Comparison of ENCODE assay signal across 1 cellular context in the genomic region with DNA sequence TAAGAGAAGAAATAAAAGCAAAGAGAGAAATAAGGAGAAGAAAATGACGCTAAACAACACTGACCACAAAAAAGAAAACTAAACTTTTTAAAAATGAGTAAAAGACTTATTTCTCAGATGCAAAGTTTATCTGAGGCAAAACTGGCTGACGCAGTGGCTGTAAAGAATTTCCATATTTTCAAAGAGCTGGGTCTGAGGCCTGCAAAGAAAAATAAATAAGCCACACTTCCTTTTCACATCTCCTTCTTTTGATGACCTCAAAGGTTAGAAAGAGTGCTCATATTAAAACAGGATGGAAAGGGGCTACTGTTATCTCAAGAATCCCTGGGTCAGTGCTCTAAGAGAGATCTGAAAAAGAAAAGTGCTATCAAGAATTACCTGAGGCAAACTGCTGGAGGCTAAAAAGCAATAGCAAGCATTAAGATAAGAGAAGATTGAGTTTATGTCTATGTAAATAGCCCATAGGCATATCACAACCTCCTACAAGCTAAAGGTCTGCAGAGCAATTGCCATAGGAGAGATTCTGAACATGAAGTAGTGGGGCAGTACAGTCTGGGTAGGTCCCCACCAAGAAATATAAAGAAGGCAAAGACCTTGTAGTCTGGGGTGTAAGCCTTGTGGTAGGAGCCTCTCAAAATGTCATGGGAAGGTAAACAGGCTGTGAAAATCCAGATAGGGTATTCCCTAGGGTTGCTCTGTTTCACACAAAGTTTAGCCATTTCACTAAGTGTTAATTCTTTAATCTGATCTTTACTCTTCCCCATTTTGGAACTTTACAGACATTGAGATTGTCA.
TF ChIP-seq lines count a peak whose summit lies in the region.

No MANE protein-coding gene starts in this region.

TF ChIP-seq in GM12878, 131 proteins besides CTCF, POLR2A, EP300 and RAD21:
- TF ChIP-seq, protein P1, sequence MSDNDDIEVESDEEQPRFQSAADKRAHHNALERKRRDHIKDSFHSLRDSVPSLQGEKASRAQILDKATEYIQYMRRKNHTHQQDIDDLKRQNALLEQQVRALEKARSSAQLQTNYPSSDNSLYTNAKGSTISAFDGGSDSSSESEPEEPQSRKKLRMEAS (IDR thresholded peaks at IDR 0.05; ENCODE audit: low read depth, low read length), result no peak
- TF ChIP-seq, protein P2, sequence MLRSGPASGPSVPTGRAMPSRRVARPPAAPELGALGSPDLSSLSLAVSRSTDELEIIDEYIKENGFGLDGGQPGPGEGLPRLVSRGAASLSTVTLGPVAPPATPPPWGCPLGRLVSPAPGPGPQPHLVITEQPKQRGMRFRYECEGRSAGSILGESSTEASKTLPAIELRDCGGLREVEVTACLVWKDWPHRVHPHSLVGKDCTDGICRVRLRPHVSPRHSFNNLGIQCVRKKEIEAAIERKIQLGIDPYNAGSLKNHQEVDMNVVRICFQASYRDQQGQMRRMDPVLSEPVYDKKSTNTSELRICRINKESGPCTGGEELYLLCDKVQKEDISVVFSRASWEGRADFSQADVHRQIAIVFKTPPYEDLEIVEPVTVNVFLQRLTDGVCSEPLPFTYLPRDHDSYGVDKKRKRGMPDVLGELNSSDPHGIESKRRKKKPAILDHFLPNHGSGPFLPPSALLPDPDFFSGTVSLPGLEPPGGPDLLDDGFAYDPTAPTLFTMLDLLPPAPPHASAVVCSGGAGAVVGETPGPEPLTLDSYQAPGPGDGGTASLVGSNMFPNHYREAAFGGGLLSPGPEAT (IDR thresholded peaks at IDR 0.05; ENCODE audit: low read depth), result no peak
- TF ChIP-seq RUNX3 (IDR thresholded peaks at IDR 0.05; ENCODE audit: low read length), result peak; percentile 21; the same call in 1 of the 2 replicates
- TF ChIP-seq, protein P3, sequence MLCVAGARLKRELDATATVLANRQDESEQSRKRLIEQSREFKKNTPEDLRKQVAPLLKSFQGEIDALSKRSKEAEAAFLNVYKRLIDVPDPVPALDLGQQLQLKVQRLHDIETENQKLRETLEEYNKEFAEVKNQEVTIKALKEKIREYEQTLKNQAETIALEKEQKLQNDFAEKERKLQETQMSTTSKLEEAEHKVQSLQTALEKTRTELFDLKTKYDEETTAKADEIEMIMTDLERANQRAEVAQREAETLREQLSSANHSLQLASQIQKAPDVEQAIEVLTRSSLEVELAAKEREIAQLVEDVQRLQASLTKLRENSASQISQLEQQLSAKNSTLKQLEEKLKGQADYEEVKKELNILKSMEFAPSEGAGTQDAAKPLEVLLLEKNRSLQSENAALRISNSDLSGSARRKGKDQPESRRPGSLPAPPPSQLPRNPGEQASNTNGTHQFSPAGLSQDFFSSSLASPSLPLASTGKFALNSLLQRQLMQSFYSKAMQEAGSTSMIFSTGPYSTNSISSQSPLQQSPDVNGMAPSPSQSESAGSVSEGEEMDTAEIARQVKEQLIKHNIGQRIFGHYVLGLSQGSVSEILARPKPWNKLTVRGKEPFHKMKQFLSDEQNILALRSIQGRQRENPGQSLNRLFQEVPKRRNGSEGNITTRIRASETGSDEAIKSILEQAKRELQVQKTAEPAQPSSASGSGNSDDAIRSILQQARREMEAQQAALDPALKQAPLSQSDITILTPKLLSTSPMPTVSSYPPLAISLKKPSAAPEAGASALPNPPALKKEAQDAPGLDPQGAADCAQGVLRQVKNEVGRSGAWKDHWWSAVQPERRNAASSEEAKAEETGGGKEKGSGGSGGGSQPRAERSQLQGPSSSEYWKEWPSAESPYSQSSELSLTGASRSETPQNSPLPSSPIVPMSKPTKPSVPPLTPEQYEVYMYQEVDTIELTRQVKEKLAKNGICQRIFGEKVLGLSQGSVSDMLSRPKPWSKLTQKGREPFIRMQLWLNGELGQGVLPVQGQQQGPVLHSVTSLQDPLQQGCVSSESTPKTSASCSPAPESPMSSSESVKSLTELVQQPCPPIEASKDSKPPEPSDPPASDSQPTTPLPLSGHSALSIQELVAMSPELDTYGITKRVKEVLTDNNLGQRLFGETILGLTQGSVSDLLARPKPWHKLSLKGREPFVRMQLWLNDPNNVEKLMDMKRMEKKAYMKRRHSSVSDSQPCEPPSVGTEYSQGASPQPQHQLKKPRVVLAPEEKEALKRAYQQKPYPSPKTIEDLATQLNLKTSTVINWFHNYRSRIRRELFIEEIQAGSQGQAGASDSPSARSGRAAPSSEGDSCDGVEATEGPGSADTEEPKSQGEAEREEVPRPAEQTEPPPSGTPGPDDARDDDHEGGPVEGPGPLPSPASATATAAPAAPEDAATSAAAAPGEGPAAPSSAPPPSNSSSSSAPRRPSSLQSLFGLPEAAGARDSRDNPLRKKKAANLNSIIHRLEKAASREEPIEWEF (IDR thresholded peaks at IDR 0.05; ENCODE audit: insufficient replicate concordance, low read depth, low read length), result peak; percentile 31
- 0 out of 2 replicates have a peak, but pooled peaks have one; percentile 6 for TF ChIP-seq ZBED1 (IDR thresholded peaks at IDR 0.05; ENCODE audit: borderline replicate concordance)
- no peak for TF ChIP-seq BMI1 (IDR thresholded peaks at IDR 0.05; ENCODE audit: borderline replicate concordance)
- no peak for TF ChIP-seq DPF2 (IDR thresholded peaks at IDR 0.05)
- TF ChIP-seq PML (IDR thresholded peaks at IDR 0.05; ENCODE audit: low read length), result peak; percentile 43; the same call in 1 of the 2 replicates
- TF ChIP-seq TCF7 (IDR thresholded peaks at IDR 0.05; ENCODE audit: borderline replicate concordance), result peak; percentile 27; the same call in 1 of the 2 replicates
- TF ChIP-seq SPI1 (IDR thresholded peaks at IDR 0.05; ENCODE audit: borderline replicate concordance, insufficient read depth, low read depth, low read length), result 0 out of 2 replicates have a peak, but pooled peaks have one; percentile 10
- TF ChIP-seq MEF2A (IDR thresholded peaks at IDR 0.05; ENCODE audit: insufficient read depth, low read depth, low read length), result 0 out of 2 replicates have a peak, but pooled peaks have one; percentile 7
- 0 out of 2 replicates have a peak, but pooled peaks have one; percentile 28 for TF ChIP-seq GABPA (IDR thresholded peaks at IDR 0.05; ENCODE audit: low read depth)
- TF ChIP-seq SUZ12 (IDR thresholded peaks at IDR 0.05; ENCODE audit: unreplicated experiment), result no peak
- TF ChIP-seq RELA (IDR thresholded peaks at IDR 0.05; ENCODE audit: borderline replicate concordance, partially characterized antibody), result no peak
- peak; percentile 71; the same call in 1 of the 2 replicates for TF ChIP-seq CREB1 (IDR thresholded peaks at IDR 0.05; ENCODE audit: low read depth)
- TF ChIP-seq MEF2B (IDR thresholded peaks at IDR 0.05; ENCODE audit: partially characterized antibody, poor library complexity, severe bottlenecking), result peak; percentile 76
- TF ChIP-seq, protein P4, sequence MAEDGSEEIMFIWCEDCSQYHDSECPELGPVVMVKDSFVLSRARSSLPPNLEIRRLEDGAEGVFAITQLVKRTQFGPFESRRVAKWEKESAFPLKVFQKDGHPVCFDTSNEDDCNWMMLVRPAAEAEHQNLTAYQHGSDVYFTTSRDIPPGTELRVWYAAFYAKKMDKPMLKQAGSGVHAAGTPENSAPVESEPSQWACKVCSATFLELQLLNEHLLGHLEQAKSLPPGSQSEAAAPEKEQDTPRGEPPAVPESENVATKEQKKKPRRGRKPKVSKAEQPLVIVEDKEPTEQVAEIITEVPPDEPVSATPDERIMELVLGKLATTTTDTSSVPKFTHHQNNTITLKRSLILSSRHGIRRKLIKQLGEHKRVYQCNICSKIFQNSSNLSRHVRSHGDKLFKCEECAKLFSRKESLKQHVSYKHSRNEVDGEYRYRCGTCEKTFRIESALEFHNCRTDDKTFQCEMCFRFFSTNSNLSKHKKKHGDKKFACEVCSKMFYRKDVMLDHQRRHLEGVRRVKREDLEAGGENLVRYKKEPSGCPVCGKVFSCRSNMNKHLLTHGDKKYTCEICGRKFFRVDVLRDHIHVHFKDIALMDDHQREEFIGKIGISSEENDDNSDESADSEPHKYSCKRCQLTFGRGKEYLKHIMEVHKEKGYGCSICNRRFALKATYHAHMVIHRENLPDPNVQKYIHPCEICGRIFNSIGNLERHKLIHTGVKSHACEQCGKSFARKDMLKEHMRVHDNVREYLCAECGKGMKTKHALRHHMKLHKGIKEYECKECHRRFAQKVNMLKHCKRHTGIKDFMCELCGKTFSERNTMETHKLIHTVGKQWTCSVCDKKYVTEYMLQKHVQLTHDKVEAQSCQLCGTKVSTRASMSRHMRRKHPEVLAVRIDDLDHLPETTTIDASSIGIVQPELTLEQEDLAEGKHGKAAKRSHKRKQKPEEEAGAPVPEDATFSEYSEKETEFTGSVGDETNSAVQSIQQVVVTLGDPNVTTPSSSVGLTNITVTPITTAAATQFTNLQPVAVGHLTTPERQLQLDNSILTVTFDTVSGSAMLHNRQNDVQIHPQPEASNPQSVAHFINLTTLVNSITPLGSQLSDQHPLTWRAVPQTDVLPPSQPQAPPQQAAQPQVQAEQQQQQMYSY (CRISPR knock-in tag; IDR thresholded peaks at IDR 0.05), result no peak
- TF ChIP-seq ZNF217 (IDR thresholded peaks at IDR 0.05), result no peak
